Comparison of ENCODE assay signal across 13 cellular contexts in the genomic region with DNA sequence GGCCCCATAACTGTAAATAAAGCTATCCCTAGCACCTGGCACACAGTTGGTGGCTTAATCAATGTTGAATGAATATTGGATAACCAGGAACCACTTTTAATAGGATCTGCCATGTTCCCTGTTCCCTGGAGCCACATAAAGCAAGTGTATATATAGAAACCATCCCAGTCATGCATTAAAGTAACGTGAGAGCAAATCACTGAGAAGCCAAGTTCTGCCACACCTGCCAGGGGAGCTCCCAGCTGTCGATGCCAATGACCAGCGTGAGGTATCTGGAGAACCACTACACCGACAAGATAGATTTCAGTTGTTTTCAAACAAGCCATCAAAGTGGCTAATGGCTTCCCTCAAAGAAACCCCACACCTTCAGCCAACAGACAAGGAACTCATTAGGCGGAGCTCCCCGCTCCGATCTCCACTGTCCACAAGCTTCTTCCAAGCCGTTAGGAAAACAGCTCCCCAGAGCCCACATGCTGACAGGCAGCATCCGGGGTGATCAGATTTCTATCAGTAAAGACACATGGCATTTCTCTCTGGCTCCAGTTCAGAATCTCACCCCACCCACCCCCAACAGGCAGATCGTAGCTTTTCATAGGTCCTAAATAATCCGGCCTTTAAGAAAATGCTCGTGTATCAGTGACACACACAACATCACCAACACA. TPM values are rescaled to one million over a fixed set of nuclear protein-coding genes. Genes with fewer than 3 reads are reported as not detected.
DNase-seq lines count a peak whose midpoint lies in the region; TF ChIP-seq lines count a peak whose summit lies in the region.
"Had no signal": no experiment of that assay in that cellular context is flagged by ENCODE, and none has a peak within 500 bp of the region (broad histone marks: within the 10 kb centered on the region; RNA-seq: fewer than 3 reads in every experiment).

No MANE protein-coding gene starts in this region.

- in situ Hi-C loops in transverse colon (cut with MboI; ENCODE audit: low pct_ligation_motif_present in 1 of 4, low pct_unique_long_range_greater_than_20kb in 1 of 4, low sequenced_read_pairs in 3 of 4): no loop called here

- no peak for TF ChIP-seq POLR2A in transverse colon (IDR thresholded peaks at IDR 0.05)

- peak overlapping the region; percentile 27 for H3K27ac ChIP-seq in layer of hippocampus (ENCODE audit: low read depth, low read length)
- H3K27ac ChIP-seq in transverse colon: peak overlapping the region; percentile 74 to 88 (median 83)
- H3K27ac ChIP-seq: 22Rv1 had no signal

- TF ChIP-seq CTCF in transverse colon (IDR thresholded peaks at IDR 0.05): no peak

- no peak for TF ChIP-seq EP300 in transverse colon (IDR thresholded peaks at IDR 0.05; ENCODE audit: low read depth)

- WGBS in transverse colon (ENCODE audit: low coverage in 1 of 2), 2 donors: 80 to 86% methylated on average over 2 to 12 of the region's 12 CpGs

- no peaks in the 10 kb centered on the region for H3K9me3 ChIP-seq in transverse colon
- H3K9me3 ChIP-seq: ovary had no signal

- no peaks in the 10 kb centered on the region for H3K36me3 ChIP-seq in transverse colon
- H3K36me3 ChIP-seq: ovary had no signal

- intact Hi-C loops in transverse colon (cut with DNase I; ENCODE audit: low total_unique reads): loop anchor here (5.0 kb wide), 1 partner anchor 61 kb away; no protein-coding TSS in a partner anchor

- H3K27me3 ChIP-seq in layer of hippocampus (ENCODE audit: control insufficient read depth, insufficient read depth, low read length) (no peaks in the 10 kb centered on the region), transverse colon (no peaks in the 10 kb centered on the region)
- H3K27me3 ChIP-seq: ovary had no signal

- DNase-seq in NCI-H1105 treated with DMSO at 0.1 percent for 48 hours (lab: John Stamatoyannopoulos, UW) (peak; percentile 15), NCI-H1105 (lab: John Stamatoyannopoulos, UW) (no peak), SHP77 treated with DMSO at 0.1 percent for 48 hours (lab: John Stamatoyannopoulos, UW) (peak; percentile 36), transverse colon (no peak), GM03348 (ENCODE audit: low spot score) (no peak), H4 (ENCODE audit: low spot score) (no peak), NOMO-1 (lab: John Stamatoyannopoulos, UW; ENCODE audit: unreplicated experiment in 2 of 2) (no peak)
- DNase-seq: activated CD4-positive, alpha-beta memory T cell treated with anti-CD3 and anti-CD28 coated beads for 36 hours; activated naive CD8-positive, alpha-beta T cell treated with anti-CD3 and anti-CD28 coated beads, Interleukin-2, amount 50 U/mL, for 24 hours; NCI-H1436 treated with DMSO at 0.1 percent for 48 hours had no signal

- no peak overlapping the region for H3K4me3 ChIP-seq in transverse colon
- H3K4me3 ChIP-seq: ovary had no signal

- peaks cover 3 to 37% (median 28%) of the 10 kb centered on the region in 4 donors for H3K4me1 ChIP-seq in transverse colon

RNA-seq across cellular contexts. Expression of gene SPATA12, which starts 54.3 kb away (rescaled TPM):
- total RNA-seq in transverse colon: not detected
- 0.14 TPM in 1 of 2 replicates, not detected in the other for total RNA-seq in H4 (2014; rRNA removed; shearing (Covaris generic))
- total RNA-seq: activated CD4-positive, alpha-beta memory T cell treated with anti-CD3 and anti-CD28 coated beads for 36 hours had no signal

Comparison
In these comparisons a context has a peak if more than half of its experiments do, and no peak if none do; other contexts are left out.
1. DNase-seq: peak in NCI-H1105 treated with DMSO at 0.1 percent for 48 hours (single experiment) and SHP77 treated with DMSO at 0.1 percent for 48 hours (single experiment); none in NCI-H1105 (single experiment), transverse colon (single experiment), GM03348 (single experiment), H4 (single experiment) and NOMO-1 (0 of 2).